8 cellular contexts compared by ENCODE assay signal in genomic region chr2:86440631-86441391, GRCh38.
DNase-seq lines count a peak whose midpoint lies in the region; ATAC-seq and TF ChIP-seq lines count a peak whose summit lies in the region.

KDM3A (plus strand) TSS chr2:86441371; CDS start chr2:86442048, 677 bp downstream.

- H3K27me3 ChIP-seq in BLaER1: no peaks in the 10 kb centered on the region

- H3K9ac ChIP-seq in BLaER1: peak within 1 kb of the TSS; percentile 85

- H3K4me2 ChIP-seq in BLaER1: peak within 1 kb of the TSS; percentile 85

- H3K4me3 ChIP-seq in BLaER1 (peak within 1 kb of the TSS; percentile 84), coronary artery (peak within 1 kb of the TSS; percentile 92)

- H3K4me1 ChIP-seq in BLaER1: peaks cover 17% of the 10 kb centered on the region

- ATAC-seq in GM19397 (IDR thresholded peaks at IDR 0.05; ENCODE audit: unreplicated experiment) (peak; percentile 81), HG03565 (IDR thresholded peaks at IDR 0.05; ENCODE audit: unreplicated experiment) (peak; percentile 68)

- H3K9me3 ChIP-seq in BLaER1: peaks cover 32% of the 10 kb centered on the region

- TF ChIP-seq CTCF in coronary artery (IDR thresholded peaks at IDR 0.05): no peak

- peaks cover 37% of the 10 kb centered on the region for H4K20me1 ChIP-seq in BLaER1

- H3K36me3 ChIP-seq in BLaER1: peaks cover 24% of the 10 kb centered on the region

- peak; percentile 93 for DNase-seq in NCI-H748 treated with DMSO at 0.1 percent for 48 hours (lab: John Stamatoyannopoulos, UW)
- peak; percentile 99 for DNase-seq in activated CD4-positive, alpha-beta T cell treated with anti-CD3 and anti-CD28 coated beads, Interleukin-2, amount 50 U/mL, for 1 hour
- DNase-seq in coronary artery (ENCODE audit: low spot score): peak; percentile 100
- DNase-seq in kidney tubule cell (ENCODE audit: low spot score): peak; percentile 100
- DNase-seq in stimulated activated CD4-positive, alpha-beta T cell treated with anti-CD3 and anti-CD28 coated beads, Interleukin-1b, Interleukin-23, amount 100 ng/mL, for 1 hour (ENCODE audit: low read depth in 2 of 2): peak; percentile 97 to 98

- H3K27ac ChIP-seq in BLaER1 (peak within 1 kb of the TSS; percentile 98), coronary artery (peak within 1 kb of the TSS; percentile 82 to 99)

Comparison
In these comparisons a context has a peak if more than half of its experiments do, and no peak if none do; other contexts are left out.
1. Peak in every context shown above with its lines: DNase-seq, ATAC-seq, H3K4me3 ChIP-seq and H3K27ac ChIP-seq.